9 cellular contexts compared by ENCODE assay signal in genomic region chr11:79439430-79439892, GRCh38.
DNase-seq lines count a peak whose midpoint lies in the region; TF ChIP-seq lines count a peak whose summit lies in the region.
"Had no signal": no experiment of that assay in that cellular context is flagged by ENCODE, and none has a peak within 500 bp of the region (broad histone marks: within the 10 kb centered on the region; RNA-seq: fewer than 3 reads in every experiment).

No MANE protein-coding gene starts in this region.

- peaks cover 23% of the 10 kb centered on the region for H3K27me3 Mint-ChIP-seq in nephron progenitor cell (ENCODE audit: low read depth, poor library complexity)

- H3K9me3 ChIP-seq in endocrine pancreas (ENCODE audit: control insufficient read depth, low read length): no peaks in the 10 kb centered on the region

- H3K27me3 ChIP-seq in endocrine pancreas (ENCODE audit: control insufficient read depth, insufficient read depth, low read length): no peaks in the 10 kb centered on the region

- no peaks in the 10 kb centered on the region for H3K36me3 Mint-ChIP-seq in nephron progenitor cell (ENCODE audit: low read depth)

- H3K4me3 Mint-ChIP-seq in nephron progenitor cell: peak overlapping the region; percentile 94

- no peaks in the 10 kb centered on the region for H3K9me3 Mint-ChIP-seq in nephron progenitor cell

- no peaks in the 10 kb centered on the region for H3K4me1 ChIP-seq in endocrine pancreas (ENCODE audit: control insufficient read depth, insufficient read depth, low read length)

- H3K27ac Mint-ChIP-seq in nephron progenitor cell: no peak overlapping the region

- DNase-seq in AG10803 (ENCODE audit: low read depth) (peak; percentile 37), NCI-H1694 treated with DMSO at 0.1 percent for 48 hours (lab: John Stamatoyannopoulos, UW) (peak; percentile 20), nephron progenitor cell (peak; percentile 22), GM19238 (ENCODE audit: insufficient read length, low spot score) (no peak), middle frontal gyrus (ENCODE audit: extremely low spot score, low spot score) (no peak), inferior parietal cortex (ENCODE audit: extremely low spot score) (no peak)
- no peak for DNase-seq in stimulated activated CD4-positive, alpha-beta T cell treated with anti-CD3 and anti-CD28 coated beads, Interleukin-4, amount 100 ng/mL, for 4 hours
- DNase-seq: cortex of kidney had no signal

- H3K9ac ChIP-seq in endocrine pancreas (ENCODE audit: control insufficient read depth, insufficient read depth, low read length): peak overlapping the region; percentile 48

- H3K4me3 ChIP-seq in AG10803 (ENCODE audit: low read length): peak overlapping the region; percentile 74
- peak overlapping the region; percentile 25 for H3K4me3 ChIP-seq in endocrine pancreas (ENCODE audit: control insufficient read depth, insufficient read depth, low read length)

- TF ChIP-seq CTCF in AG10803 (conservative IDR thresholded peaks at IDR 0.05; ENCODE audit: low read length) (no peak), nephron progenitor cell (IDR thresholded peaks at IDR 0.05) (no peak)

- no peaks in the 10 kb centered on the region for H3K36me3 ChIP-seq in endocrine pancreas (ENCODE audit: control insufficient read depth, insufficient read depth, low read length)

- peaks cover 49% of the 10 kb centered on the region for H3K4me1 Mint-ChIP-seq in nephron progenitor cell

Comparison
In these comparisons a context has a peak if more than half of its experiments do, and no peak if none do; other contexts are left out.
1. DNase-seq: peak in AG10803 (single experiment), NCI-H1694 treated with DMSO at 0.1 percent for 48 hours (single experiment) and nephron progenitor cell (single experiment); none in stimulated activated CD4-positive, alpha-beta T cell treated with anti-CD3 and anti-CD28 coated beads, Interleukin-4, amount 100 ng/mL, for 4 hours (0 of 2), GM19238 (single experiment), middle frontal gyrus (single experiment) and inferior parietal cortex (single experiment).